Comparison of ENCODE assay signal across 10 cellular contexts in the genomic region with DNA sequence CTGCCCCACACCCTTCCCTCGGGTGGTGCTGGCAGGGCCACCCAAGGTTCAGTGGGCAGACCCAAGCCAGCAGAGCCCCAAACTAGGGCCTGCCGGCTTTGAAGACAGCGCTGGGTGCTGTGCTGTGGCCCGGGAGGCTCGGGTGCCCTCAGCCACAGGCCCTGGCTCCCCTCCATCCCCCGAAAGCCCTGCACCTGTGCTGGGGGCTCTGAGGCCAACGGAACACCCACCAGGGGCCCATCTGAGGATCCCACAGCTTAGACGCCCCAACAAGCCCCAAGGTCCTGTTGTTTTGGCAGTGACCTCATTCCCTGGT. TPM values are rescaled to one million over a fixed set of nuclear protein-coding genes. Genes with fewer than 3 reads are reported as not detected.
DNase-seq lines count a peak whose midpoint lies in the region; ATAC-seq and TF ChIP-seq lines count a peak whose summit lies in the region.
"Had no signal": no experiment of that assay in that cellular context is flagged by ENCODE, and none has a peak within 500 bp of the region (broad histone marks: within the 10 kb centered on the region; RNA-seq: fewer than 3 reads in every experiment).

No MANE protein-coding gene starts in this region.

- H3K27ac ChIP-seq in substantia nigra (ENCODE audit: low read depth, low read length, poor library complexity, severe bottlenecking), result peak overlapping the region; percentile 7

- no peaks in the 10 kb centered on the region for H3K4me1 ChIP-seq in Caco-2

- no peaks in the 10 kb centered on the region for H3K36me3 ChIP-seq in Caco-2 (ENCODE audit: control insufficient read depth, insufficient read depth, low read length)

- H3K27me3 Mint-ChIP-seq in activated naive CD4-positive, alpha-beta T cell treated with anti-CD3 and anti-CD28 coated beads for 36 hours (ENCODE audit: low read depth), result no peaks in the 10 kb centered on the region
- H3K27me3 Mint-ChIP-seq in activated CD8-positive, alpha-beta T cell treated with anti-CD3 and anti-CD28 coated beads for 36 hours, result no peaks in the 10 kb centered on the region
- peaks cover 4% of the 10 kb centered on the region for H3K27me3 Mint-ChIP-seq in Caco-2 (ENCODE audit: insufficient read depth, unreplicated experiment)

- no peaks in the 10 kb centered on the region for H3K9me3 Mint-ChIP-seq in activated naive CD4-positive, alpha-beta T cell treated with anti-CD3 and anti-CD28 coated beads for 36 hours
- H3K9me3 Mint-ChIP-seq in activated CD8-positive, alpha-beta T cell treated with anti-CD3 and anti-CD28 coated beads for 36 hours, result no peaks in the 10 kb centered on the region
- no peaks in the 10 kb centered on the region for H3K9me3 Mint-ChIP-seq in Caco-2 (ENCODE audit: unreplicated experiment)

- no TSS peak for BruUV-seq in Caco-2 (replicated peaks; lab: Mats Ljungman, UMichigan)

- H3K4me1 Mint-ChIP-seq in activated naive CD4-positive, alpha-beta T cell treated with anti-CD3 and anti-CD28 coated beads for 36 hours (ENCODE audit: low read depth), result peaks cover 82% of the 10 kb centered on the region
- peaks cover 81% of the 10 kb centered on the region for H3K4me1 Mint-ChIP-seq in activated CD8-positive, alpha-beta T cell treated with anti-CD3 and anti-CD28 coated beads for 36 hours (ENCODE audit: low read depth)
- H3K4me1 Mint-ChIP-seq in Caco-2 (ENCODE audit: low read depth, unreplicated experiment), result no peaks in the 10 kb centered on the region

- no peaks in the 10 kb centered on the region for H3K27me3 ChIP-seq in Caco-2 (replicated peaks; ENCODE audit: control insufficient read depth, insufficient read depth, low read length)

- TF ChIP-seq CTCF in activated CD8-positive, alpha-beta T cell treated with anti-CD3 and anti-CD28 coated beads for 36 hours (IDR thresholded peaks at IDR 0.05), result no peak
- TF ChIP-seq CTCF in Caco-2 (IDR thresholded peaks at IDR 0.05; ENCODE audit: insufficient read depth in 1 of 2, low read depth in 1 of 2, low read length in 1 of 2, severe bottlenecking in 1 of 2, unreplicated experiment in 1 of 2), result no peak

- peak overlapping the region; percentile 57 for H3K4me3 Mint-ChIP-seq in activated naive CD4-positive, alpha-beta T cell treated with anti-CD3 and anti-CD28 coated beads for 36 hours
- H3K4me3 Mint-ChIP-seq in activated CD8-positive, alpha-beta T cell treated with anti-CD3 and anti-CD28 coated beads for 36 hours, result peak overlapping the region; percentile 58
- no peak overlapping the region for H3K4me3 Mint-ChIP-seq in Caco-2 (ENCODE audit: unreplicated experiment)

- H3K36me3 Mint-ChIP-seq in activated naive CD4-positive, alpha-beta T cell treated with anti-CD3 and anti-CD28 coated beads for 36 hours (ENCODE audit: low read depth), result peaks cover 7% of the 10 kb centered on the region
- peaks cover 48% of the 10 kb centered on the region for H3K36me3 Mint-ChIP-seq in activated CD8-positive, alpha-beta T cell treated with anti-CD3 and anti-CD28 coated beads for 36 hours (ENCODE audit: low read depth)
- no peaks in the 10 kb centered on the region for H3K36me3 Mint-ChIP-seq in Caco-2 (ENCODE audit: insufficient read depth, unreplicated experiment)

- no peaks in the 10 kb centered on the region for H3K9me3 ChIP-seq in Caco-2

- ATAC-seq in activated CD8-positive, alpha-beta T cell treated with anti-CD3 and anti-CD28 coated beads for 36 hours, result no peak
- ATAC-seq in left lobe of liver, result peak; percentile 71

- no peak for DNase-seq in activated naive CD4-positive, alpha-beta T cell treated with anti-CD3 and anti-CD28 coated beads for 36 hours
- DNase-seq in activated naive CD4-positive, alpha-beta T cell treated with Interleukin-2 at 50 U/mL for 16 hours, result no peak
- DNase-seq in activated CD8-positive, alpha-beta T cell treated with anti-CD3 and anti-CD28 coated beads for 36 hours, result no peak
- DNase-seq in left lobe of liver (ENCODE audit: low spot score) (peak; percentile 91), substantia nigra (lab: John Stamatoyannopoulos, UW) (no peak), Caco-2 (no peak), RKO (ENCODE audit: low spot score) (no peak), NCI-H146 (lab: John Stamatoyannopoulos, UW) (no peak)
- DNase-seq: GOT3, Kasumi-1 had no signal

- peak overlapping the region; percentile 93 for H3K27ac Mint-ChIP-seq in activated naive CD4-positive, alpha-beta T cell treated with anti-CD3 and anti-CD28 coated beads for 36 hours
- peak overlapping the region; percentile 78 for H3K27ac Mint-ChIP-seq in activated CD8-positive, alpha-beta T cell treated with anti-CD3 and anti-CD28 coated beads for 36 hours
- no peak overlapping the region for H3K27ac Mint-ChIP-seq in Caco-2 (ENCODE audit: unreplicated experiment)

- CTCF ChIA-PET in activated naive CD4-positive, alpha-beta T cell treated with anti-CD3 and anti-CD28 coated beads for 36 hours (lab: Charles Lee), result interaction anchor here (0.7 to 2.4 kb wide), 4 partner anchors 14 to 31 kb away, joined by 4 to 14 read pairs (median 6); no protein-coding TSS in a partner anchor
- CTCF ChIA-PET in activated CD8-positive, alpha-beta T cell treated with anti-CD3 and anti-CD28 coated beads for 36 hours (lab: Charles Lee), result interaction anchor here (0.6 to 7.5 kb wide), 7 partner anchors 15 to 195 kb away, joined by 3 to 63 read pairs (median 3); partner anchors contain the start of gene PTTG1IP
- CTCF ChIA-PET in Caco-2 (lab: Charles Lee), result no interaction called here

- intact Hi-C loops in activated naive CD4-positive, alpha-beta T cell treated with anti-CD3 and anti-CD28 coated beads for 36 hours (cut with micrococcal nuclease), result loop anchor here (1.0 kb wide), 1 partner anchor 20 kb away; no protein-coding TSS in a partner anchor
- intact Hi-C loops in activated CD8-positive, alpha-beta T cell treated with anti-CD3 and anti-CD28 coated beads for 36 hours (cut with micrococcal nuclease), result no loop called here
- intact Hi-C loops in Caco-2 (cut with micrococcal nuclease; ENCODE audit: unreplicated experiment), result no loop called here

- POLR2A ChIA-PET in activated CD8-positive, alpha-beta T cell treated with anti-CD3 and anti-CD28 coated beads for 36 hours (lab: Charles Lee), result interaction anchor here (0.8 to 8.4 kb wide), 6 partner anchors 8 to 37 kb away, joined by 3 to 55 read pairs (median 3); partner anchors contain the start of genes ITGB2 and SLX9
- POLR2A ChIA-PET in Caco-2 (lab: Charles Lee), result no interaction called here

- H3K4me3 ChIP-seq in Caco-2 (ENCODE audit: low read depth, low read length), result no peak overlapping the region

RNA-seq across cellular contexts. Expression of gene ITGB2, which starts 8.6 kb away (rescaled TPM):
- total RNA-seq in activated naive CD4-positive, alpha-beta T cell treated with anti-CD3 and anti-CD28 coated beads for 36 hours, result 100 to 1,000 TPM; 182 to 185 TPM
- 100 to 1,000 TPM; 340 to 343 TPM for total RNA-seq in activated CD8-positive, alpha-beta T cell treated with anti-CD3 and anti-CD28 coated beads for 36 hours
- total RNA-seq in left lobe of liver, result 13.6 TPM
- total RNA-seq in Caco-2 (2022), result 0.48 and 1.1 TPM in 2 replicates

RNA-seq across cellular contexts. Expression of gene SLX9, which starts 27.7 kb away (rescaled TPM):
- total RNA-seq in activated naive CD4-positive, alpha-beta T cell treated with anti-CD3 and anti-CD28 coated beads for 36 hours, result 10 to 100 TPM; 61.8 to 63.4 TPM
- total RNA-seq in activated CD8-positive, alpha-beta T cell treated with anti-CD3 and anti-CD28 coated beads for 36 hours, result 10 to 100 TPM; 76.0 to 76.5 TPM
- total RNA-seq in left lobe of liver (19.1 TPM), Caco-2 (2022) (54.0 and 62.1 TPM in 2 replicates)

RNA-seq across cellular contexts. Expression of gene PTTG1IP, which starts 38.6 kb away (rescaled TPM):
- total RNA-seq in activated naive CD4-positive, alpha-beta T cell treated with anti-CD3 and anti-CD28 coated beads for 36 hours, result 10 to 100 TPM; 37.6 to 38.5 TPM
- total RNA-seq in activated CD8-positive, alpha-beta T cell treated with anti-CD3 and anti-CD28 coated beads for 36 hours, result 10 to 100 TPM; 60.7 to 61.8 TPM
- total RNA-seq in left lobe of liver (73.9 TPM), Caco-2 (2022) (296 and 306 TPM in 2 replicates)

Comparison
In these comparisons a context has a peak if more than half of its experiments do, and no peak if none do; other contexts are left out.
1. RNA of gene ITGB2, which starts 8.6 kb away (total RNA-seq): 340 to 343 TPM in activated CD8-positive, alpha-beta T cell treated with anti-CD3 and anti-CD28 coated beads for 36 hours and 182 to 185 TPM in activated naive CD4-positive, alpha-beta T cell treated with anti-CD3 and anti-CD28 coated beads for 36 hours; 13.6 TPM in left lobe of liver (single experiment) and 0.48 to 1.1 TPM in Caco-2; every median in the first group is over 10 times any median in the second.